2 cellular contexts compared by ENCODE assay signal in the genomic region with DNA sequence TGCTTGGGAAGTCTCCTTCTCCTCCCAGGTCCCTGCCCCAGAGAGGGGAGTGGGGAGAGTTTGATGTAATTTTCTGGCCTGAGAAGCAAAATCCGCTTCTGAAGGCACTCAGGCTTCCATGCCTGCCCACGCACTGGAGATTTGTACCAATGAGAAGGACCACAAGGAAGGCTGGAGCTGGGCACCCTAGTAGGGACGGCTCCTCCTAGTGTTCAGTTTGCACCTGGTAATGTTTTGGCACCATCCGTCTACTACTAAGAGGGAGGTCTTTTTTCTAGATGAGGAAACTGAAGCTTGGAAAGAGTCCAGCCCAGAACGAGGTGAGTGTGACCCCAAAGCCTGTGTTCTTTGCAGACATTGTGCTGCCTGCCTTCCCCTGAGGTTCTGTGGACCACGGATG.
TF ChIP-seq lines count a peak whose summit lies in the region.

No MANE protein-coding gene starts in this region.

TF ChIP-seq in IMR-90, 13 proteins besides CTCF, POLR2A, EP300 and RAD21:
- TF ChIP-seq MAFK (IDR thresholded peaks at IDR 0.05; ENCODE audit: low read depth, low read length) = no peak
- TF ChIP-seq, protein P1, sequence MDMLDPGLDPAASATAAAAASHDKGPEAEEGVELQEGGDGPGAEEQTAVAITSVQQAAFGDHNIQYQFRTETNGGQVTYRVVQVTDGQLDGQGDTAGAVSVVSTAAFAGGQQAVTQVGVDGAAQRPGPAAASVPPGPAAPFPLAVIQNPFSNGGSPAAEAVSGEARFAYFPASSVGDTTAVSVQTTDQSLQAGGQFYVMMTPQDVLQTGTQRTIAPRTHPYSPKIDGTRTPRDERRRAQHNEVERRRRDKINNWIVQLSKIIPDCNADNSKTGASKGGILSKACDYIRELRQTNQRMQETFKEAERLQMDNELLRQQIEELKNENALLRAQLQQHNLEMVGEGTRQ (IDR thresholded peaks at IDR 0.05; ENCODE audit: low read depth, low read length) = no peak
- TF ChIP-seq MAZ (IDR thresholded peaks at IDR 0.05; ENCODE audit: borderline replicate concordance, low read depth, low read length) = no peak
- TF ChIP-seq BHLHE40 (IDR thresholded peaks at IDR 0.05; ENCODE audit: low read depth, low read length) = no peak
TF ChIP-seq in IMR-90: peak in this region for 0.

TF ChIP-seq in SK-N-SH treated with all-trans-retinoic acid at 6 μM for 48 hours, 23 proteins besides CTCF, POLR2A, EP300 and RAD21 (continued from another document):
- no peak for TF ChIP-seq ZFP30 (CRISPR knock-in tag; IDR thresholded peaks at IDR 0.05)
- no peak for TF ChIP-seq RARB (CRISPR knock-in tag; IDR thresholded peaks at IDR 0.05)
- TF ChIP-seq ZC3H10 (CRISPR knock-in tag; IDR thresholded peaks at IDR 0.05) = no peak
- no peak for TF ChIP-seq GLIS3 (CRISPR knock-in tag; IDR thresholded peaks at IDR 0.05)
- TF ChIP-seq OSR1 (CRISPR knock-in tag; IDR thresholded peaks at IDR 0.05) = no peak
- TF ChIP-seq CSDC2 (CRISPR knock-in tag; IDR thresholded peaks at IDR 0.05) = no peak
- TF ChIP-seq, protein P2, sequence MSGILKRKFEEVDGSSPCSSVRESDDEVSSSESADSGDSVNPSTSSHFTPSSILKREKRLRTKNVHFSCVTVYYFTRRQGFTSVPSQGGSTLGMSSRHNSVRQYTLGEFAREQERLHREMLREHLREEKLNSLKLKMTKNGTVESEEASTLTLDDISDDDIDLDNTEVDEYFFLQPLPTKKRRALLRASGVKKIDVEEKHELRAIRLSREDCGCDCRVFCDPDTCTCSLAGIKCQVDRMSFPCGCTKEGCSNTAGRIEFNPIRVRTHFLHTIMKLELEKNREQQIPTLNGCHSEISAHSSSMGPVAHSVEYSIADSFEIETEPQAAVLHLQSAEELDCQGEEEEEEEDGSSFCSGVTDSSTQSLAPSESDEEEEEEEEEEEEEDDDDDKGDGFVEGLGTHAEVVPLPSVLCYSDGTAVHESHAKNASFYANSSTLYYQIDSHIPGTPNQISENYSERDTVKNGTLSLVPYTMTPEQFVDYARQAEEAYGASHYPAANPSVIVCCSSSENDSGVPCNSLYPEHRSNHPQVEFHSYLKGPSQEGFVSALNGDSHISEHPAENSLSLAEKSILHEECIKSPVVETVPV (CRISPR knock-in tag; IDR thresholded peaks at IDR 0.05) = no peak
- no peak for TF ChIP-seq ESRRG (CRISPR knock-in tag; IDR thresholded peaks at IDR 0.05)
